ENCODE assay signal across 9 cellular contexts in genomic region chr1:84300991-84301758, GRCh38. TPM values are rescaled to one million over a fixed set of nuclear protein-coding genes. Genes with fewer than 3 reads are reported as not detected.
DNase-seq lines count a peak whose midpoint lies in the region; ATAC-seq and TF ChIP-seq lines count a peak whose summit lies in the region.
"Had no signal": no experiment of that assay in that cellular context is flagged by ENCODE, and none has a peak within 500 bp of the region (broad histone marks: within the 10 kb centered on the region; RNA-seq: fewer than 3 reads in every experiment).

Gene SAMD13 (plus strand): TSS chr1:84301708. CDS start chr1:84303235, 1,527 bp downstream.

- peaks cover 3% of the 10 kb centered on the region for H3K27me3 Mint-ChIP-seq in activated CD4-positive, alpha-beta T cell treated with anti-CD3 and anti-CD28 coated beads for 36 hours

- CTCF ChIA-PET in activated CD4-positive, alpha-beta T cell treated with anti-CD3 and anti-CD28 coated beads for 36 hours (lab: Charles Lee) = interaction anchor here (0.7 to 0.9 kb wide), 4 partner anchors 10 to 212 kb away, joined by 3 to 4 read pairs (median 3); partner anchors contain the start of gene PRKACB

- ATAC-seq in activated CD4-positive, alpha-beta T cell treated with anti-CD3 and anti-CD28 coated beads for 36 hours = peak; percentile 43
- ATAC-seq in GM19452 (IDR thresholded peaks at IDR 0.05; ENCODE audit: unreplicated experiment) = no peak

- H3K4me3 Mint-ChIP-seq in activated CD4-positive, alpha-beta T cell treated with anti-CD3 and anti-CD28 coated beads for 36 hours = peak within 1 kb of the TSS; percentile 64

- POLR2A ChIA-PET in activated CD4-positive, alpha-beta T cell treated with anti-CD3 and anti-CD28 coated beads for 36 hours (lab: Charles Lee) = interaction anchor here (0.7 kb wide), 1 partner anchor 123 kb away, joined by 3 read pairs; no protein-coding TSS in a partner anchor

- intact Hi-C loops in activated CD4-positive, alpha-beta T cell treated with anti-CD3 and anti-CD28 coated beads for 36 hours (cut with DNase I, micrococcal nuclease) = loop anchor here (5.0 to 10.0 kb wide), 4 partner anchors 134 to 451 kb away; partner anchors contain the start of gene CTBS (in 1 of the 2)
- intact Hi-C loops in ascending aorta (cut with DNase I) = loop anchor here (5.0 kb wide), 1 partner anchor 224 kb away; no protein-coding TSS in a partner anchor

- H3K27ac ChIP-seq in ascending aorta = peak within 1 kb of the TSS; percentile 47 to 90
- H3K27ac ChIP-seq: BLaER1 treated with 17β-estradiol and CSF1 and Interleukin-3, amounts not matched to agents 10 nM and 100 nM had no signal

- H3K4me1 ChIP-seq in ascending aorta = peaks cover 0 to 15% of the 10 kb centered on the region in 2 donors

- H3K36me3 Mint-ChIP-seq in activated CD4-positive, alpha-beta T cell treated with anti-CD3 and anti-CD28 coated beads for 36 hours (ENCODE audit: low read depth) = no peaks in the 10 kb centered on the region

- no peaks in the 10 kb centered on the region for H3K9me3 Mint-ChIP-seq in activated CD4-positive, alpha-beta T cell treated with anti-CD3 and anti-CD28 coated beads for 36 hours (ENCODE audit: low read depth)

- H3K27ac Mint-ChIP-seq in activated CD4-positive, alpha-beta T cell treated with anti-CD3 and anti-CD28 coated beads for 36 hours = peak within 1 kb of the TSS; percentile 49

- no peaks in the 10 kb centered on the region for H3K36me3 ChIP-seq in ascending aorta
- H3K36me3 ChIP-seq: BLaER1 treated with 17β-estradiol and CSF1 and Interleukin-3, amounts not matched to agents 10 nM and 100 nM had no signal

- peak; percentile 75 for DNase-seq in activated CD4-positive, alpha-beta T cell treated with anti-CD3 and anti-CD28 coated beads for 36 hours
- no peak for DNase-seq in activated CD4-positive, alpha-beta T cell treated with anti-CD3 and anti-CD28 coated beads for 1 hour
- DNase-seq in LHCN-M2 (ENCODE audit: low read depth) (peak; percentile 84), RPMI7951 (ENCODE audit: low read depth) (peak; percentile 84), ascending aorta (ENCODE audit: low spot score in 2 of 2) (peak; percentile 10 to 86), hippocampal formation (lab: John Stamatoyannopoulos, UW) (peak; percentile 56 to 75), retinal pigment epithelial cell (ENCODE audit: low read depth) (peak; percentile 74)

- peaks cover 43% of the 10 kb centered on the region for H3K4me1 Mint-ChIP-seq in activated CD4-positive, alpha-beta T cell treated with anti-CD3 and anti-CD28 coated beads for 36 hours

- H3K9me3 ChIP-seq in ascending aorta = peaks cover 0 to under 1% of the 10 kb centered on the region in 2 donors

- H3K4me3 ChIP-seq in ascending aorta (peak within 1 kb of the TSS; percentile 39 to 60), retinal pigment epithelial cell (ENCODE audit: low read length) (peak within 1 kb of the TSS; percentile 52)
- H3K4me3 ChIP-seq: BLaER1 treated with 17β-estradiol and CSF1 and Interleukin-3, amounts not matched to agents 10 nM and 100 nM had no signal

- no peaks in the 10 kb centered on the region for H3K27me3 ChIP-seq in ascending aorta

- TF ChIP-seq CTCF in ascending aorta (IDR thresholded peaks at IDR 0.05) (no peak), retinal pigment epithelial cell (conservative IDR thresholded peaks at IDR 0.05; ENCODE audit: low read depth, low read length) (no peak)

RNA-seq across cellular contexts. Expression of gene SAMD13, which starts in this region (rescaled TPM):
- total RNA-seq in activated CD4-positive, alpha-beta T cell treated with anti-CD3 and anti-CD28 coated beads for 36 hours = 1 to 10 TPM; 1.0 to 1.2 TPM
- total RNA-seq in LHCN-M2 (2014; rRNA removed) (0.58 and 0.98 TPM in 2 replicates), ascending aorta (not detected)
- 0.21 TPM for polyA plus RNA-seq in LHCN-M2 (2012)
- 2.9 and 3.5 TPM in 2 replicates for total RNA-seq in RPMI7951 (2014; rRNA removed; shearing (Covaris generic))

Comparison
In these comparisons a context has a peak if more than half of its experiments do, and no peak if none do; other contexts are left out.
1. Peak in DNase-seq in LHCN-M2; RNA of the gene not detected or under 1 TPM.
2. Peak in DNase-seq, H3K4me3 ChIP-seq and H3K27ac ChIP-seq in ascending aorta; RNA of the gene not detected or under 1 TPM.